ENCODE assay signal across 13 cellular contexts in the genomic region with DNA sequence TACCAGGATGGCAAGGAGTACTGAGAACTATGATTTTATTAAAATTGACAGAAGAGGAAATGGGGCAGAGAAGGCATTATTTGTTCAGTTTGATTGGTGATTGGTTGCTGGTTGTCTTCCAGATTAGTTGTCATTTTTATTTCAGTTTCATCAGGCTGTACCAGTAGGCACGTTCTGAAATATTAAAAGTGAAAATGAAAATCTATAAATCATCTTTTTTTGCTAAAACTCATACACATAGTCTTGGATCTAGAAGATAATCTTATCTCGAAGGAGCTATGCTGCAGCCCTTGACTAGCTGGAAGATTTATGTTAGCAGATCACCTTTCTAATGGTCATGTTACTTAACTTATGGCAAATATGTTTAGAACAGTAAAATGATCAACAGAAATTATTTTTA. TPM values are rescaled to one million over a fixed set of nuclear protein-coding genes. Genes with fewer than 3 reads are reported as not detected.
DNase-seq lines count a peak whose midpoint lies in the region; ATAC-seq and TF ChIP-seq lines count a peak whose summit lies in the region.
"Had no signal": no experiment of that assay in that cellular context is flagged by ENCODE, and none has a peak within 500 bp of the region (broad histone marks: within the 10 kb centered on the region; RNA-seq: fewer than 3 reads in every experiment).

No MANE protein-coding gene starts in this region.

- peak overlapping the region; percentile 68 for H3K4me3 Mint-ChIP-seq in activated T-helper 17 cell treated with anti-CD3 and anti-CD28 coated beads, Interleukin-2, amount 50 U/mL, for 72 hours

- H3K4me2 ChIP-seq in DND-41 (ENCODE audit: insufficient read depth, low read length): no peak overlapping the region

- no peaks in the 10 kb centered on the region for H3K27me3 Mint-ChIP-seq in activated T-helper 17 cell treated with anti-CD3 and anti-CD28 coated beads, Interleukin-2, amount 50 U/mL, for 72 hours

- H3K4me1 ChIP-seq in DND-41 (ENCODE audit: insufficient read depth, low read length) (peaks cover 81% of the 10 kb centered on the region), upper lobe of left lung (peaks cover 7 to 30% (median 22%) of the 10 kb centered on the region in 4 donors), mucosa of descending colon (ENCODE audit: low read depth) (peaks cover 5% of the 10 kb centered on the region)

- DNase-seq in DND-41: no peak
- DNase-seq in upper lobe of left lung: no peak
- no peak for DNase-seq in mucosa of descending colon
- DNase-seq in SIG-M5 treated with dmso at 0.1 percent for 504 hours (lab: John Stamatoyannopoulos, UW; ENCODE audit: unreplicated experiment): no peak
- DNase-seq: activated CD8-positive, alpha-beta memory T cell treated with anti-CD3 and anti-CD28 coated beads, Interleukin-2, amount 50 U/mL, for 48 hours; left ventricle myocardium inferior; MV-4-11; psoas muscle; thyroid gland had no signal

- intact Hi-C loops in mucosa of descending colon (cut with DNase I, micrococcal nuclease): no loop called here

- H3K9me3 Mint-ChIP-seq in activated T-helper 17 cell treated with anti-CD3 and anti-CD28 coated beads, Interleukin-2, amount 50 U/mL, for 72 hours: no peaks in the 10 kb centered on the region

- TF ChIP-seq EP300 in upper lobe of left lung (IDR thresholded peaks at IDR 0.05): no peak

- no peak for TF ChIP-seq POLR2A in upper lobe of left lung (IDR thresholded peaks at IDR 0.05)

- peaks cover 100% of the 10 kb centered on the region for H3K79me2 ChIP-seq in DND-41 (ENCODE audit: insufficient read depth, low read length)

- H3K36me3 Mint-ChIP-seq in activated T-helper 17 cell treated with anti-CD3 and anti-CD28 coated beads, Interleukin-2, amount 50 U/mL, for 72 hours (ENCODE audit: low read depth): no peaks in the 10 kb centered on the region

- H3K27ac ChIP-seq in DND-41 (ENCODE audit: low read length): peak overlapping the region; percentile 6; the same call in 1 of the 2 replicates
- peak overlapping the region in 1 of 4 donors; percentile 4 for H3K27ac ChIP-seq in upper lobe of left lung
- H3K27ac ChIP-seq: left ventricle myocardium inferior, psoas muscle, thyroid gland had no signal

- H4K20me1 ChIP-seq in DND-41 (ENCODE audit: insufficient read depth, low read length): peaks cover 16% of the 10 kb centered on the region; the same call in 1 of the 2 replicates

- 31 to 37% methylated on average over 2 of the region's 2 CpGs for WGBS in upper lobe of left lung, 2 donors

- no peak overlapping the region for H2AFZ ChIP-seq in DND-41 (ENCODE audit: low read depth, low read length)

- TF ChIP-seq CTCF in DND-41 (IDR thresholded peaks at IDR 0.05; ENCODE audit: borderline replicate concordance, extremely low read depth, low read length, poor library complexity, severe bottlenecking) (no peak), upper lobe of left lung (IDR thresholded peaks at IDR 0.05) (no peak), mucosa of descending colon (IDR thresholded peaks at IDR 0.05) (no peak)

- H3K36me3 ChIP-seq in DND-41 (ENCODE audit: insufficient read depth, low read length) (no peaks in the 10 kb centered on the region), upper lobe of left lung (no peaks in the 10 kb centered on the region), mucosa of descending colon (ENCODE audit: low read depth) (no peaks in the 10 kb centered on the region)
- H3K36me3 ChIP-seq: left ventricle myocardium inferior, thyroid gland had no signal

- H3K4me1 Mint-ChIP-seq in activated T-helper 17 cell treated with anti-CD3 and anti-CD28 coated beads, Interleukin-2, amount 50 U/mL, for 72 hours: peaks cover 40% of the 10 kb centered on the region

- no peak overlapping the region for H3K9ac ChIP-seq in DND-41 (ENCODE audit: low read depth, low read length)

- H3K27ac Mint-ChIP-seq in activated T-helper 17 cell treated with anti-CD3 and anti-CD28 coated beads, Interleukin-2, amount 50 U/mL, for 72 hours: peak overlapping the region; percentile 84

- no peaks in the 10 kb centered on the region for H3K9me3 ChIP-seq in DND-41 (ENCODE audit: insufficient read depth, low read length, severe bottlenecking)
- no peaks in the 10 kb centered on the region for H3K9me3 ChIP-seq in upper lobe of left lung
- no peaks in the 10 kb centered on the region for H3K9me3 ChIP-seq in mucosa of descending colon
- H3K9me3 ChIP-seq: left ventricle myocardium inferior, psoas muscle, thyroid gland had no signal

- no peak overlapping the region for H3K4me3 ChIP-seq in DND-41 (ENCODE audit: low read depth in 1 of 2, low read length in 2 of 2)
- no peak overlapping the region for H3K4me3 ChIP-seq in upper lobe of left lung
- no peak overlapping the region for H3K4me3 ChIP-seq in mucosa of descending colon
- H3K4me3 ChIP-seq: left ventricle myocardium inferior, psoas muscle, thyroid gland had no signal

- ATAC-seq in DND-41 (ENCODE audit: insufficient read depth, low read depth) (no peak), GM19351 (IDR thresholded peaks at IDR 0.05; ENCODE audit: unreplicated experiment) (peak; percentile 69), HG03045 (IDR thresholded peaks at IDR 0.05; ENCODE audit: unreplicated experiment) (peak; percentile 59), HG03378 (IDR thresholded peaks at IDR 0.05; ENCODE audit: unreplicated experiment) (no peak), upper lobe of left lung (ENCODE audit: low FRiP score in 2 of 2) (no peak), mucosa of descending colon (no peak)
- peak; percentile 65 for ATAC-seq in activated T-helper 17 cell treated with anti-CD3 and anti-CD28 coated beads, Interleukin-2, amount 50 U/mL, for 72 hours (replicated peaks)
- ATAC-seq: psoas muscle had no signal

- H3K27me3 ChIP-seq in DND-41 (ENCODE audit: insufficient read depth, low read length, poor library complexity): no peaks in the 10 kb centered on the region
- no peaks in the 10 kb centered on the region for H3K27me3 ChIP-seq in upper lobe of left lung
- H3K27me3 ChIP-seq: thyroid gland had no signal

RNA-seq across cellular contexts. Expression of gene NEK7, which starts 29.0 kb away (rescaled TPM):
- total RNA-seq in activated T-helper 17 cell treated with anti-CD3 and anti-CD28 coated beads, Interleukin-2, amount 50 U/mL, for 72 hours: 10 to 100 TPM; 64.3 to 76.9 TPM
- 100 to 1,000 TPM in 4 of 6 donors, 10 to 100 TPM in 2; 55.3 to 137 (median 112) TPM for total RNA-seq in upper lobe of left lung
- total RNA-seq in mucosa of descending colon: 100 to 1,000 TPM in 1 of 3 donors, 10 to 100 TPM in 2; 58.4 to 110 (median 60.3) TPM

Comparison
In these comparisons a context has a peak if more than half of its experiments do, and no peak if none do; other contexts are left out.
1. ATAC-seq: peak in GM19351 (single experiment), HG03045 (single experiment) and activated T-helper 17 cell treated with anti-CD3 and anti-CD28 coated beads, Interleukin-2, amount 50 U/mL, for 72 hours (single experiment); none in DND-41 (single experiment), HG03378 (single experiment), upper lobe of left lung (0 of 2) and mucosa of descending colon (single experiment).